1 cellular context compared by ENCODE assay signal in the genomic region with DNA sequence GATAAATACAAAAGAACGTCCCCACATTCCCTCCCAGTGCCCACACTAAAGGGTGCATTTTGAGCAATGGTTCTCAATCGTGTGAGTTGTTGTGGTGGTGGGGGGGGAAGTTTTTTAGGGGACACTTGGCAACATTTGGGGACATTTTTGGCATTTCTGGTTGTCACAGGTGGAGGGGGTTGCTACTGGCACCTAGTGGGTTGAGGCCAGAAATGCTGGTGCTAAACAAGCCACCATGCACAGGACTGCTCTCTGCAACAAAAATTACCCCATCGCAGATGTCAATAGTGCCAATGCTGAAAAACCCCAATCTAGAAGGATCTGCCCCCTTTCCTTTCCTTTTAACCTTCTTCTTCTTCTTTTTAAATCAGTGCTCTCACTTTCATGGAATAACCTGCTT.
TF ChIP-seq lines count a peak whose summit lies in the region.

No MANE protein-coding gene starts in this region.

TF ChIP-seq in H1, 55 proteins besides CTCF, POLR2A, EP300 and RAD21:
- TF ChIP-seq SIX5 (IDR thresholded peaks at IDR 0.05; ENCODE audit: low read depth, low read length) (no peak), TEAD4 (IDR thresholded peaks at IDR 0.05; ENCODE audit: low read depth, low read length) (0 out of 2 replicates have a peak, but pooled peaks have one; percentile 6), CHD2 (IDR thresholded peaks at IDR 0.05; ENCODE audit: low read length) (no peak), SP4 (IDR thresholded peaks at IDR 0.05; ENCODE audit: low read length) (no peak), SUZ12 (IDR thresholded peaks at IDR 0.05; ENCODE audit: low read length) (no peak), RXRA (IDR thresholded peaks at IDR 0.05; ENCODE audit: insufficient read depth, low read depth, low read length) (no peak), CREB1 (IDR thresholded peaks at IDR 0.05) (no peak)
- TF ChIP-seq, protein P1, sequence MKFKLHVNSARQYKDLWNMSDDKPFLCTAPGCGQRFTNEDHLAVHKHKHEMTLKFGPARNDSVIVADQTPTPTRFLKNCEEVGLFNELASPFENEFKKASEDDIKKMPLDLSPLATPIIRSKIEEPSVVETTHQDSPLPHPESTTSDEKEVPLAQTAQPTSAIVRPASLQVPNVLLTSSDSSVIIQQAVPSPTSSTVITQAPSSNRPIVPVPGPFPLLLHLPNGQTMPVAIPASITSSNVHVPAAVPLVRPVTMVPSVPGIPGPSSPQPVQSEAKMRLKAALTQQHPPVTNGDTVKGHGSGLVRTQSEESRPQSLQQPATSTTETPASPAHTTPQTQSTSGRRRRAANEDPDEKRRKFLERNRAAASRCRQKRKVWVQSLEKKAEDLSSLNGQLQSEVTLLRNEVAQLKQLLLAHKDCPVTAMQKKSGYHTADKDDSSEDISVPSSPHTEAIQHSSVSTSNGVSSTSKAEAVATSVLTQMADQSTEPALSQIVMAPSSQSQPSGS (IDR thresholded peaks at IDR 0.05; ENCODE audit: low read length) = no peak
- TF ChIP-seq, protein P2, sequence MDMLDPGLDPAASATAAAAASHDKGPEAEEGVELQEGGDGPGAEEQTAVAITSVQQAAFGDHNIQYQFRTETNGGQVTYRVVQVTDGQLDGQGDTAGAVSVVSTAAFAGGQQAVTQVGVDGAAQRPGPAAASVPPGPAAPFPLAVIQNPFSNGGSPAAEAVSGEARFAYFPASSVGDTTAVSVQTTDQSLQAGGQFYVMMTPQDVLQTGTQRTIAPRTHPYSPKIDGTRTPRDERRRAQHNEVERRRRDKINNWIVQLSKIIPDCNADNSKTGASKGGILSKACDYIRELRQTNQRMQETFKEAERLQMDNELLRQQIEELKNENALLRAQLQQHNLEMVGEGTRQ (IDR thresholded peaks at IDR 0.05; ENCODE audit: low read length) = no peak
